In genomic region chr11:134410766-134411165, GRCh38 we compare ENCODE assay signal across 13 cellular contexts. TPM values are rescaled to one million over a fixed set of nuclear protein-coding genes. Genes with fewer than 3 reads are reported as not detected.
DNase-seq lines count a peak whose midpoint lies in the region; ATAC-seq and TF ChIP-seq lines count a peak whose summit lies in the region.
"Had no signal": no experiment of that assay in that cellular context is flagged by ENCODE, and none has a peak within 500 bp of the region (broad histone marks: within the 10 kb centered on the region; RNA-seq: fewer than 3 reads in every experiment).

No MANE protein-coding gene starts in this region.

- H3K4me3 ChIP-seq in CD8-positive, alpha-beta T cell (ENCODE audit: low read depth, low read length), result peak overlapping the region; percentile 41
- H3K4me3 ChIP-seq in KMS-11 (IDR thresholded peaks at IDR 0.05; ENCODE audit: insufficient read depth, low read depth, low read length) (no peak overlapping the region), neural cell (ENCODE audit: low read length) (peak overlapping the region; percentile 92), prostate gland (no peak overlapping the region)
- H3K4me3 ChIP-seq: PC-9 had no signal

- H3K36me3 ChIP-seq in CD8-positive, alpha-beta T cell (ENCODE audit: insufficient read depth, low read length), result no peaks in the 10 kb centered on the region
- H3K36me3 ChIP-seq in KMS-11 (ENCODE audit: insufficient read depth), result no peaks in the 10 kb centered on the region
- H3K36me3 ChIP-seq in neural cell (ENCODE audit: insufficient read depth, low read length), result no peaks in the 10 kb centered on the region
- no peaks in the 10 kb centered on the region for H3K36me3 ChIP-seq in prostate gland

- H3K79me2 ChIP-seq in KMS-11 (ENCODE audit: insufficient read depth, low read depth) (no peaks in the 10 kb centered on the region), neural cell (replicated peaks; ENCODE audit: insufficient read depth, low read length) (peaks cover 32% of the 10 kb centered on the region)

- no peak for TF ChIP-seq RAD21 in neural cell (conservative IDR thresholded peaks at IDR 0.05)

- H3K27ac ChIP-seq in CD8-positive, alpha-beta T cell (ENCODE audit: low read depth, low read length), result no peak overlapping the region
- no peak overlapping the region for H3K27ac ChIP-seq in KMS-11
- no peak overlapping the region for H3K27ac ChIP-seq in neural cell (ENCODE audit: low read length)
- H3K27ac ChIP-seq in prostate gland, result no peak overlapping the region
- H3K27ac ChIP-seq: HL-60, PC-9 had no signal

- H3K4me2 ChIP-seq in KMS-11 (peak overlapping the region; percentile 29; the same call in 1 of the 2 replicates), neural cell (ENCODE audit: low read length) (peak overlapping the region; percentile 87)
- H3K4me2 ChIP-seq: PC-9 had no signal

- no peak for TF ChIP-seq EP300 in neural cell (conservative IDR thresholded peaks at IDR 0.05; ENCODE audit: poor library complexity, severe bottlenecking)

- peaks cover 16% of the 10 kb centered on the region for H3K4me1 Mint-ChIP-seq in CD8-positive, alpha-beta T cell (ENCODE audit: low read depth)
- H3K4me1 Mint-ChIP-seq in effector memory CD8-positive, alpha-beta T cell (ENCODE audit: low read depth in 2 of 2), result peaks cover 41 to 42% of the 10 kb centered on the region in 2 donors

- DNase-seq in CD8-positive, alpha-beta T cell, result no peak
- DNase-seq in effector memory CD8-positive, alpha-beta T cell, result no peak
- DNase-seq in central memory CD4-positive, alpha-beta T cell, result no peak
- DNase-seq in prostate gland (ENCODE audit: low spot score) (no peak), iPS-NIHi7 (ENCODE audit: extremely low spot score) (no peak)
- DNase-seq: mammary epithelial cell, NCI-H2227 treated with DMSO at 0.1 percent for 48 hours, PC-9, right cardiac atrium had no signal

- peaks cover 22% of the 10 kb centered on the region for H3K4me1 ChIP-seq in CD8-positive, alpha-beta T cell (ENCODE audit: insufficient read depth, low read length)
- H3K4me1 ChIP-seq in KMS-11 (ENCODE audit: low read depth, poor library complexity, severe bottlenecking), result no peaks in the 10 kb centered on the region
- no peaks in the 10 kb centered on the region for H3K4me1 ChIP-seq in prostate gland (replicated peaks)

- H4K20me1 ChIP-seq in KMS-11 (ENCODE audit: insufficient read depth) (no peaks in the 10 kb centered on the region), neural cell (ENCODE audit: insufficient read depth) (no peaks in the 10 kb centered on the region)

- H3F3A ChIP-seq in neural cell (ENCODE audit: insufficient read depth, low read length, poor library complexity, severe bottlenecking), result no peaks in the 10 kb centered on the region

- H3K36me3 Mint-ChIP-seq in CD8-positive, alpha-beta T cell, result no peaks in the 10 kb centered on the region
- H3K36me3 Mint-ChIP-seq in effector memory CD8-positive, alpha-beta T cell (ENCODE audit: insufficient read depth), result peaks cover 2% of the 10 kb centered on the region

- H3K9me3 Mint-ChIP-seq in CD8-positive, alpha-beta T cell, result no peaks in the 10 kb centered on the region
- no peaks in the 10 kb centered on the region for H3K9me3 Mint-ChIP-seq in effector memory CD8-positive, alpha-beta T cell

- no peak for ATAC-seq in CD8-positive, alpha-beta T cell
- ATAC-seq in effector memory CD8-positive, alpha-beta T cell (replicated peaks), result no peak
- ATAC-seq: right cardiac atrium had no signal

- H3K9ac ChIP-seq in KMS-11, result no peak overlapping the region; the same call in 1 of the 2 replicates
- H3K9ac ChIP-seq in neural cell (ENCODE audit: low read length), result peak overlapping the region; percentile 87

- TF ChIP-seq CTCF in CD8-positive, alpha-beta T cell (IDR thresholded peaks at IDR 0.05), result no peak
- TF ChIP-seq CTCF in KMS-11 (conservative IDR thresholded peaks at IDR 0.05; ENCODE audit: low read depth, low read length) (no peak), neural cell (IDR thresholded peaks at IDR 0.05; ENCODE audit: poor library complexity, severe bottlenecking) (no peak), prostate gland (IDR thresholded peaks at IDR 0.05) (no peak)

- peaks cover 22% of the 10 kb centered on the region for H3K27me3 ChIP-seq in CD8-positive, alpha-beta T cell (ENCODE audit: insufficient read depth, low read length)
- no peaks in the 10 kb centered on the region for H3K27me3 ChIP-seq in KMS-11 (ENCODE audit: insufficient read depth, low read depth)
- H3K27me3 ChIP-seq in neural cell (ENCODE audit: insufficient read depth, low read depth, low read length), result no peaks in the 10 kb centered on the region
- H3K27me3 ChIP-seq in prostate gland (replicated peaks; ENCODE audit: insufficient read depth), result peaks cover 9% of the 10 kb centered on the region

- CTCF ChIA-PET in CD8-positive, alpha-beta T cell (lab: Charles Lee), result no interaction called here

- intact Hi-C loops in CD8-positive, alpha-beta T cell (cut with DNase I, micrococcal nuclease), result no loop called here
- intact Hi-C loops in prostate gland (cut with DNase I), result loop anchor here (10.0 kb wide), 1 partner anchor 394 kb away; no protein-coding TSS in a partner anchor

- POLR2A ChIA-PET in CD8-positive, alpha-beta T cell (lab: Charles Lee), result no interaction called here

- TF ChIP-seq POLR2A in prostate gland (IDR thresholded peaks at IDR 0.05), result no peak

- peak overlapping the region; percentile 67 for H3K4me3 Mint-ChIP-seq in CD8-positive, alpha-beta T cell
- peak overlapping the region; percentile 83 to 87 for H3K4me3 Mint-ChIP-seq in effector memory CD8-positive, alpha-beta T cell

- H2AFZ ChIP-seq in KMS-11 (ENCODE audit: low read depth) (no peak overlapping the region), neural cell (ENCODE audit: low read depth, low read length) (no peak overlapping the region)
- H2AFZ ChIP-seq: PC-9 had no signal

- H3K9me2 ChIP-seq in neural cell (ENCODE audit: insufficient read depth, low read length), result no peaks in the 10 kb centered on the region

- no peak overlapping the region for H3K27ac Mint-ChIP-seq in CD8-positive, alpha-beta T cell
- H3K27ac Mint-ChIP-seq in effector memory CD8-positive, alpha-beta T cell, result peak overlapping the region in 1 of 2 donors; percentile 82

- WGBS in prostate gland, result 83% methylated on average over 5 of the region's 5 CpGs

- no peaks in the 10 kb centered on the region for H3K9me3 ChIP-seq in CD8-positive, alpha-beta T cell (ENCODE audit: low read length)
- H3K9me3 ChIP-seq in neural cell (ENCODE audit: low read length) (no peaks in the 10 kb centered on the region), prostate gland (no peaks in the 10 kb centered on the region)

- H3K27me3 Mint-ChIP-seq in CD8-positive, alpha-beta T cell (ENCODE audit: low read depth), result peaks cover 53% of the 10 kb centered on the region
- H3K27me3 Mint-ChIP-seq in effector memory CD8-positive, alpha-beta T cell, result peaks cover 13 to 75% of the 10 kb centered on the region in 2 donors

TF ChIP-seq in neural cell, 6 proteins besides CTCF, POLR2A, EP300 and RAD21:
- no peak for TF ChIP-seq TAF1 (IDR thresholded peaks at IDR 0.05; ENCODE audit: low read depth)
- TF ChIP-seq EZH2 (IDR thresholded peaks at IDR 0.05; ENCODE audit: borderline replicate concordance, insufficient read depth, low read length, poor library complexity, severe bottlenecking), result no peak
- TF ChIP-seq POLR2AphosphoS5 (IDR thresholded peaks at IDR 0.05), result no peak
- TF ChIP-seq MXI1 (conservative IDR thresholded peaks at IDR 0.05; ENCODE audit: poor library complexity, severe bottlenecking), result no peak
- TF ChIP-seq REST (IDR thresholded peaks at IDR 0.05; ENCODE audit: borderline replicate concordance), result no peak
- TF ChIP-seq SMC3 (conservative IDR thresholded peaks at IDR 0.05; ENCODE audit: poor library complexity), result no peak

RNA-seq across cellular contexts. Expression of gene B3GAT1, which starts 1.3 kb away (rescaled TPM):
- under 1 TPM; 0.30 to 0.42 TPM for total RNA-seq in CD8-positive, alpha-beta T cell
- 28.2 and 34.5 TPM in 2 replicates for polyA plus RNA-seq in neural cell
- polyA minus RNA-seq in neural cell, result 50.4 and 52.2 TPM in 2 replicates
- 1 to 10 TPM; 3.9 to 4.9 TPM for total RNA-seq in prostate gland
- total RNA-seq: endothelial cell of umbilical vein, PC-9 had no signal

Comparison
In these comparisons a context has a peak if more than half of its experiments do, and no peak if none do; other contexts are left out.
1. H3K4me3 ChIP-seq: peak in CD8-positive, alpha-beta T cell (single experiment) and neural cell (single experiment); none in KMS-11 (single experiment) and prostate gland (0 of 2).